ENCODE assay signal across 28 cellular contexts in genomic region chr7:48126037-48126436, GRCh38. TPM values are rescaled to one million over a fixed set of nuclear protein-coding genes. Genes with fewer than 3 reads are reported as not detected.
"Had no signal": no experiment of that assay in that cellular context is flagged by ENCODE, and none has a peak within 500 bp of the region (broad histone marks: within the 10 kb centered on the region; RNA-seq: fewer than 3 reads in every experiment).

No MANE protein-coding gene starts in this region.

- DNase-seq: islet precursor cell; left ventricle myocardium inferior; mesendoderm; naive B cell; natural killer cell; nephron progenitor cell; occipital lobe; ovary; right lobe of liver; stimulated activated CD4-positive, alpha-beta T cell treated with anti-CD3 and anti-CD28 coated beads, Interleukin-1b, Interleukin-23, amount 100 ng/mL, for 48 hours; stimulated activated CD4-positive, alpha-beta T cell treated with anti-CD3 and anti-CD28 coated beads, Interleukin-2, amount 100 ng/mL, for 48 hours; stimulated activated CD4-positive, alpha-beta T cell treated with anti-CD3 and anti-CD28 coated beads, Interleukin-4, amount 100 ng/mL, for 4 hours; stimulated activated CD8-positive, alpha-beta memory T cell treated with anti-CD3 and anti-CD28 coated beads, Interleukin-4, amount 100 ng/mL, for 48 hours; stimulated activated naive CD4-positive, alpha-beta T cell treated with Interleukin-2 at 50 U/mL for 16 hours; stimulated activated naive CD8-positive, alpha-beta T cell treated with anti-CD3 and anti-CD28 coated beads, Interleukin-15, amount 100 ng/mL, for 72 hours; substantia nigra; uterus had no signal

- H3K27me3 Mint-ChIP-seq: progenitor cell of endocrine pancreas had no signal

- H3K36me3 Mint-ChIP-seq: natural killer cell, neural progenitor cell, type B pancreatic cell had no signal

- H3K9me3 ChIP-seq: neutrophil, ovary, right lobe of liver, uterus had no signal

- H3K4me1 ChIP-seq: left ventricle myocardium inferior, neural progenitor cell, right atrium auricular region, right lobe of liver, tibial nerve, uterus had no signal

- H3K4me3 Mint-ChIP-seq: mesothelial cell of epicardium; natural killer cell; nephron progenitor cell; neural progenitor cell; stimulated activated memory B cell treated with anti-CD40 and anti-IgM and Interleukin-4, amounts not matched to agents 10 μg/mL and 1 μg/mL and 100 μg/mL, for 72 hours; stimulated activated naive CD8-positive, alpha-beta T cell treated with anti-CD3 and anti-CD28 coated beads, Interleukin-15, amount 100 ng/mL, for 72 hours; type B pancreatic cell had no signal

- ATAC-seq: natural killer cell; right lobe of liver; stimulated activated memory B cell treated with anti-CD40 and anti-IgM and Interleukin-4, amounts not matched to agents 10 μg/mL and 1 μg/mL and 100 μg/mL, for 72 hours; stimulated activated naive CD8-positive, alpha-beta T cell treated with anti-CD3 and anti-CD28 coated beads, Interleukin-15, amount 100 ng/mL, for 72 hours had no signal

- H3K27ac Mint-ChIP-seq: mesothelial cell of epicardium; natural killer cell; nephron progenitor cell; neural progenitor cell; progenitor cell of endocrine pancreas; stimulated activated memory B cell treated with anti-CD40 and anti-IgM and Interleukin-4, amounts not matched to agents 10 μg/mL and 1 μg/mL and 100 μg/mL, for 72 hours; stimulated activated naive CD8-positive, alpha-beta T cell treated with anti-CD3 and anti-CD28 coated beads, Interleukin-15, amount 100 ng/mL, for 72 hours; type B pancreatic cell had no signal

- H3K4me2 ChIP-seq: neural progenitor cell, smooth muscle cell had no signal

- H2AFZ ChIP-seq: neural progenitor cell had no signal

- H3K27ac ChIP-seq: left ventricle myocardium inferior, neural progenitor cell, neutrophil, ovary, right atrium auricular region, right lobe of liver, tibial nerve, uterus had no signal

- H3K36me3 ChIP-seq: left ventricle myocardium inferior, neural progenitor cell, neutrophil, ovary, right atrium auricular region, right lobe of liver, tibial nerve, uterus had no signal

- H3K4me1 Mint-ChIP-seq: naive B cell; natural killer cell; nephron progenitor cell; stimulated activated memory B cell treated with anti-CD40 and anti-IgM and Interleukin-4, amounts not matched to agents 10 μg/mL and 1 μg/mL and 100 μg/mL, for 72 hours; stimulated activated naive CD8-positive, alpha-beta T cell treated with anti-CD3 and anti-CD28 coated beads, Interleukin-15, amount 100 ng/mL, for 72 hours had no signal

- H3K4me3 ChIP-seq: left ventricle myocardium inferior, lung, neural progenitor cell, ovary, right atrium auricular region, right lobe of liver, smooth muscle cell, tibial nerve, uterus had no signal

- H3K27me3 ChIP-seq: neural progenitor cell, neutrophil, ovary, right atrium auricular region, right lobe of liver, tibial nerve, uterus had no signal

- H3K9ac ChIP-seq: neural progenitor cell had no signal

RNA-seq across cellular contexts. Expression of gene ABCA13, which starts 45.2 kb away (rescaled TPM):
- total RNA-seq: left ventricle myocardium inferior, pulmonary artery endothelial cell, right atrium auricular region, smooth muscle cell had no signal
- polyA plus RNA-seq: smooth muscle cell had no signal
